Comparison of ENCODE assay signal across 15 cellular contexts in the genomic region with DNA sequence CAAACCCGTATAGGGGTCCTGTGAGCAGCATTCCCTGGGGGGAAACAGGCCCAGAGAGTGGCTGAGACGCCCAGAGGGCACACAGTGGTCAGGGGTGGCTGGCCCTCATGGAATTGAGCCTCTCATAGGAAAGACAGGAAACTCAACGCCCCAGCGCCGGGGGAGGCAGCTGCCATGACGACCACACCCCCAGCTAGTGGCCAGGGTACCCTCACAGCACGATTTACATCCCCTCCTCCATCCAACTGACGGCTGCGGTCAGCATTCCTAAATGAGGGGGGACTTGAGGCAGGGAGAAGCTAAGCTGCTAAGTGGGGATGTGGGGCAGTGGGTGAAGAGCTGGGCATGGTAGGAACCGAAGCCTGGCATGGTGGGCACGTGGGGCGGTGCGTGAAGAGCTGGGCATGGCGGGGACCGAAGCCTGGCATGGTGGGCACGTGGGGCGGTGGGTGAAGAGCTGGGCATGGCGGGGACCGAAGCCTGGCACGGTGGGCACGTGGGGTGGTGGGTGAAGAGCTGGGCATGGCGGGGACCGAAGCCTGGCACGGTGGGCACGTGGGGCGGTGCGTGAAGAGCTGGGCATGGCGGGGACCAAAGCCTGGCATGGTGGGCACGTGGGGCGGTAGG. TPM values are rescaled to one million over a fixed set of nuclear protein-coding genes. Genes with fewer than 3 reads are reported as not detected.
DNase-seq lines count a peak whose midpoint lies in the region; ATAC-seq, FAIRE-seq and TF ChIP-seq lines count a peak whose summit lies in the region.
"Had no signal": no experiment of that assay in that cellular context is flagged by ENCODE, and none has a peak within 500 bp of the region (broad histone marks: within the 10 kb centered on the region; RNA-seq: fewer than 3 reads in every experiment).

No MANE protein-coding gene starts in this region.

- peak overlapping the region; percentile 77 for H3K27ac ChIP-seq in HCT116 (ENCODE audit: low read depth, low read length)
- H3K27ac ChIP-seq in K562 (ENCODE audit: extremely low read depth, low read depth, low read length), result no peak overlapping the region
- H3K27ac ChIP-seq in suprapubic skin, result no peak overlapping the region

- TF ChIP-seq CTCF in HCT116 (IDR thresholded peaks at IDR 0.05 in 2 of 3, conservative IDR thresholded peaks at IDR 0.05 in 1 of 3; ENCODE audit: borderline replicate concordance in 1 of 3, insufficient read depth in 1 of 3, low read depth in 2 of 3, low read length in 2 of 3) (no peak), K562 (IDR thresholded peaks at IDR 0.05 in 2 of 3, conservative IDR thresholded peaks at IDR 0.05 in 1 of 3; ENCODE audit: insufficient read depth in 2 of 3, low read depth in 1 of 3, low read length in 3 of 3) (no peak), suprapubic skin (IDR thresholded peaks at IDR 0.05) (no peak)

- H3K9ac ChIP-seq in HCT116 (ENCODE audit: low read length), result peak overlapping the region; percentile 57; the same call in 1 of the 2 replicates
- no peak overlapping the region for H3K9ac ChIP-seq in K562 (ENCODE audit: insufficient read depth in 1 of 2, low read depth in 2 of 2, low read length in 2 of 2)

- no peak overlapping the region for H2AFZ ChIP-seq in HCT116 (ENCODE audit: low read depth, low read length, poor library complexity, severe bottlenecking)
- no peak overlapping the region for H2AFZ ChIP-seq in K562 (ENCODE audit: low read depth, low read length)

- H3K4me2 ChIP-seq in HCT116 (ENCODE audit: low read length), result peak overlapping the region; percentile 60
- no peak overlapping the region for H3K4me2 ChIP-seq in K562 (ENCODE audit: insufficient read depth, low read length)

- no peaks in the 10 kb centered on the region for H3K9me1 ChIP-seq in K562 (ENCODE audit: control insufficient read depth, insufficient read depth, low read length)

- H3K4me3 ChIP-seq in HCT116 (replicated peaks in 1 of 2; ENCODE audit: low read depth in 1 of 2, low read length in 2 of 2) (no peak overlapping the region), K562 (no peak overlapping the region), suprapubic skin (no peak overlapping the region)
- H3K4me3 ChIP-seq: HAP-1 had no signal

- H3K36me3 ChIP-seq in HCT116 (ENCODE audit: control insufficient read depth in 1 of 2, insufficient read depth in 2 of 2, low read length in 2 of 2) (peaks cover 5 to 9% of the 10 kb centered on the region in 2 experiments; a peak in 3 of 4 replicates), K562 (ENCODE audit: control insufficient read depth, insufficient read depth, low read length) (peaks cover 71% of the 10 kb centered on the region), suprapubic skin (peaks cover 86% of the 10 kb centered on the region)

- CTCF ChIA-PET in HCT116 (lab: Charles Lee) (no interaction called here), K562 (lab: Yijun Ruan, JAX; ENCODE audit: low intra/inter-chr PET ratio) (no interaction called here)

- H3K79me2 ChIP-seq in HCT116 (ENCODE audit: insufficient read depth, low read length), result no peaks in the 10 kb centered on the region
- H3K79me2 ChIP-seq in K562 (ENCODE audit: control insufficient read depth, insufficient read depth, low read length), result peaks cover 6% of the 10 kb centered on the region; the same call in 1 of the 3 replicates

- POLR2A ChIA-PET in HCT116 (lab: Charles Lee), result interaction anchor here (1.3 kb wide), 1 partner anchor 26 kb away, joined by 4 read pairs; no protein-coding TSS in a partner anchor
- POLR2A ChIA-PET in K562 (lab: Yijun Ruan, JAX), result interaction anchor here (0.5 to 1.5 kb wide), 3 partner anchors 8 to 13 kb away, joined by 3 to 11 read pairs (median 6); partner anchors contain the start of genes MED16 and RNU6-9

- ATAC-seq in HCT116 (no peak), K562 (no peak)

- intact Hi-C loops in HCT116 (cut with micrococcal nuclease) (loop anchor here (1.0 to 2.0 kb wide), 2 partner anchors 26 to 34 kb away; partner anchors contain the start of gene KISS1R), K562 (cut with micrococcal nuclease) (no loop called here)

- H3K27me3 ChIP-seq in HCT116 (ENCODE audit: insufficient read depth, low read length) (no peaks in the 10 kb centered on the region), K562 (ENCODE audit: control insufficient read depth in 2 of 2, insufficient read depth in 2 of 2, low read length in 2 of 2) (no peaks in the 10 kb centered on the region), suprapubic skin (no peaks in the 10 kb centered on the region)

- TF ChIP-seq POLR2A in HCT116 (IDR thresholded peaks at IDR 0.05; ENCODE audit: borderline replicate concordance, extremely low read depth, insufficient read depth, insufficient read length), result no peak
- TF ChIP-seq POLR2A in K562 (conservative IDR thresholded peaks at IDR 0.05), result no peak
- no peak for TF ChIP-seq POLR2A in suprapubic skin (IDR thresholded peaks at IDR 0.05)

- TF ChIP-seq EP300 in K562 (IDR thresholded peaks at IDR 0.05; ENCODE audit: low read length) (no peak), suprapubic skin (IDR thresholded peaks at IDR 0.05) (no peak)

- TF ChIP-seq RAD21 in HCT116 (IDR thresholded peaks at IDR 0.05; ENCODE audit: low read depth) (no peak), K562 (CRISPR knock-in tag; conservative IDR thresholded peaks at IDR 0.05 in 1 of 2, IDR thresholded peaks at IDR 0.05 in 1 of 2) (no peak)

- H3K9me2 ChIP-seq in HCT116 (ENCODE audit: insufficient read depth), result no peaks in the 10 kb centered on the region

- DNase-seq in HCT116 (ENCODE audit: low read depth, low spot score) (no peak), K562 (ENCODE audit: extremely low read depth in 1 of 4, low spot score in 3 of 4) (no peak), NCI-H446 (lab: John Stamatoyannopoulos, UW) (no peak), suprapubic skin (ENCODE audit: low spot score in 2 of 2) (no peak)
- DNase-seq: CD4-positive, alpha-beta memory T cell; COR-L47; DND-41; GOT3 had no signal

- H3K4me1 ChIP-seq in HCT116 (ENCODE audit: control insufficient read depth in 1 of 2, insufficient read depth in 2 of 2, low read length in 2 of 2) (peaks cover 20 to 22% of the 10 kb centered on the region in 2 experiments), K562 (replicated peaks in 1 of 2; ENCODE audit: control insufficient read depth in 2 of 2, insufficient read depth in 2 of 2, low read length in 2 of 2) (peaks cover 0 to 51% of the 10 kb centered on the region in 2 experiments; a peak in 2 of 5 replicates), suprapubic skin (no peaks in the 10 kb centered on the region)
- H3K4me1 ChIP-seq: HAP-1 had no signal

- RAD21 ChIA-PET in HCT116 (lab: Charles Lee; ENCODE audit: low non-redundant PET in 1 of 2, low total read pairs in 2 of 2, uncharacterized antibody in 2 of 2, unreplicated experiment in 2 of 2), result interaction anchor here in 1 of 2 experiments (0.8 kb wide), 1 partner anchor 10 kb away, joined by 3 read pairs; the partner anchor contains the start of gene RNU6-9

- FAIRE-seq in K562 (lab: Jason Lieb, UNC), result no peak
- FAIRE-seq: G401.6, GM12892, H54 had no signal

- in situ Hi-C loops in K562 (cut with MboI), result no loop called here

- no TSS peak for BruUV-seq in HCT116 (replicated peaks; lab: Mats Ljungman, UMichigan)
- no TSS peak for BruUV-seq in K562 (replicated peaks; lab: Mats Ljungman, UMichigan)

- 92% methylated on average over 9 of the region's 30 CpGs for WGBS in K562 (ENCODE audit: insufficient coverage, low coverage, missing lambda C conversion rate)
- WGBS in suprapubic skin, result 88% methylated on average over 29 of the region's 30 CpGs

- H3K9me3 ChIP-seq in HCT116 (ENCODE audit: control insufficient read depth in 1 of 2, insufficient read depth in 1 of 2, low read depth in 1 of 2, low read length in 2 of 2), result no peaks in the 10 kb centered on the region
- H3K9me3 ChIP-seq in K562 (replicated peaks; ENCODE audit: control insufficient read depth, insufficient read depth, low read depth, low read length), result no peaks in the 10 kb centered on the region
- no peaks in the 10 kb centered on the region for H3K9me3 ChIP-seq in suprapubic skin
- H3K9me3 ChIP-seq: HAP-1 had no signal

- no peaks in the 10 kb centered on the region for H4K20me1 ChIP-seq in HCT116 (ENCODE audit: insufficient read depth)
- no peaks in the 10 kb centered on the region; the same call in 1 of the 2 replicates for H4K20me1 ChIP-seq in K562 (replicated peaks; ENCODE audit: control insufficient read depth, insufficient read depth, low read length)

RNA-seq across cellular contexts. Expression of gene MED16, which starts 10.0 kb away (rescaled TPM):
- total RNA-seq in HCT116 (2021; ENCODE audit: unreplicated experiment) (73.6 TPM), K562 (2014; rRNA removed) (15.6 and 22.1 TPM in 2 replicates), K562 (2014; rRNA removed; fragmentation: Illumina TruSeq; extraction: Trizol) (1.2 and 1.8 TPM in 2 replicates), K562 (2015; rRNA removed; fragmentation: Illumina TruSeq; extraction: Trizol) (8.6 and 9.3 TPM in 2 replicates), K562 (2021) (59.6 and 59.9 TPM in 2 replicates), suprapubic skin (10 to 100 TPM; 45.1 to 63.9 (median 57.0) TPM)
- 52.1 and 55.5 TPM in 2 replicates for polyA plus RNA-seq in HCT116 (2012)
- 28.6 and 108 TPM in 2 replicates for total RNA-seq in K562 (2011; cell fraction: chromatin; rRNA removed; ENCODE audit: low replicate concordance)
- 71.0 and 80.0 TPM in 2 replicates for total RNA-seq in K562 (2011; cell fraction: nucleolus; rRNA removed)
- 33.8 and 41.3 TPM in 2 replicates for total RNA-seq in K562 (2011; cell fraction: nucleoplasm; rRNA removed)
- polyA plus RNA-seq in K562 (2011; rRNA removed) (10.3 and 26.2 TPM in 2 replicates), K562 (2014; fragmentation: Illumina TruSeq; extraction: Trizol) (7.1 and 20.0 TPM in 2 replicates), K562 (2014; fragmentation: Nextera tagmentation; extraction: Ambion mirVana) (1 to 10 TPM in 1 of 2 experiments, under 1 TPM in 1; 0.89 to 1.3 TPM), K562 (2014; rRNA removed) (21.2 and 30.2 TPM in 2 replicates)
- 36.6 and 87.3 TPM in 2 replicates for polyA plus RNA-seq in K562 (2011; cell fraction: cytosol; rRNA removed)
- 34.7 and 60.1 TPM in 2 replicates for polyA plus RNA-seq in K562 (2011; cell fraction: nucleus; rRNA removed)
- 34.1 and 52.5 TPM in 2 replicates for polyA plus RNA-seq in K562 (2012)
- polyA minus RNA-seq in K562 (2011; rRNA and poly(A)+ RNA removed), result 10.3 and 15.6 TPM in 2 replicates
- polyA minus RNA-seq in K562 (2011; cell fraction: cytosol; rRNA and poly(A)+ RNA removed), result 72.1 and 84.4 TPM in 2 replicates
- 33.7 and 37.4 TPM in 2 replicates for polyA minus RNA-seq in K562 (2011; cell fraction: nucleus; rRNA and poly(A)+ RNA removed)

RNA-seq across cellular contexts. Expression of gene RNU6-9, which starts 10.3 kb away (rescaled TPM):
- total RNA-seq in HCT116 (2021; ENCODE audit: unreplicated experiment) (not detected), K562 (2014; rRNA removed) (not detected in 2 replicates), K562 (2014; rRNA removed; fragmentation: Illumina TruSeq; extraction: Trizol) (not detected in 2 replicates), K562 (2015; rRNA removed; fragmentation: Illumina TruSeq; extraction: Trizol) (not detected in 2 replicates), K562 (2021) (not detected in 2 replicates), suprapubic skin (not detected)
- polyA plus RNA-seq in HCT116 (2012), result not detected in 2 replicates
- total RNA-seq in K562 (2011; cell fraction: chromatin; rRNA removed; ENCODE audit: low replicate concordance), result not detected in 2 replicates
- not detected in 2 replicates for total RNA-seq in K562 (2011; cell fraction: nucleolus; rRNA removed)
- total RNA-seq in K562 (2011; cell fraction: nucleoplasm; rRNA removed), result not detected in 2 replicates
- polyA plus RNA-seq in K562 (2011; rRNA removed) (not detected in 2 replicates), K562 (2014; fragmentation: Illumina TruSeq; extraction: Trizol) (not detected in 2 replicates), K562 (2014; fragmentation: Nextera tagmentation; extraction: Ambion mirVana) (not detected), K562 (2014; rRNA removed) (not detected in 2 replicates)
- not detected in 2 replicates for polyA plus RNA-seq in K562 (2011; cell fraction: cytosol; rRNA removed)
- not detected in 2 replicates for polyA plus RNA-seq in K562 (2011; cell fraction: nucleus; rRNA removed)
- polyA plus RNA-seq in K562 (2012), result not detected in 2 replicates
- under 0.01 TPM in 2 replicates for polyA minus RNA-seq in K562 (2011; rRNA and poly(A)+ RNA removed)
- polyA minus RNA-seq in K562 (2011; cell fraction: cytosol; rRNA and poly(A)+ RNA removed), result 667 TPM in 1 of 2 replicates, not detected in the other
- polyA minus RNA-seq in K562 (2011; cell fraction: nucleus; rRNA and poly(A)+ RNA removed), result under 0.01 TPM in 1 of 2 replicates, not detected in the other
- total RNA-seq: A172; A673; CD4-positive, alpha-beta memory T cell had no signal
- polyA plus RNA-seq: BJ; CD4-positive, alpha-beta memory T cell had no signal

RNA-seq across cellular contexts. Expression of gene CFD, which starts 23.5 kb away (rescaled TPM):
- total RNA-seq in HCT116 (2021; ENCODE audit: unreplicated experiment) (80.2 TPM), K562 (2014; rRNA removed) (59.4 and 80.2 TPM in 2 replicates), K562 (2014; rRNA removed; fragmentation: Illumina TruSeq; extraction: Trizol) (3.1 TPM in 2 replicates), K562 (2015; rRNA removed; fragmentation: Illumina TruSeq; extraction: Trizol) (7.6 and 9.6 TPM in 2 replicates), K562 (2021) (49.3 and 50.9 TPM in 2 replicates), suprapubic skin (100 to 1,000 TPM; 195 to 332 (median 294) TPM)
- polyA plus RNA-seq in HCT116 (2012), result 89.9 and 105 TPM in 2 replicates
- 11.2 and 25.3 TPM in 2 replicates for total RNA-seq in K562 (2011; cell fraction: chromatin; rRNA removed; ENCODE audit: low replicate concordance)
- 23.0 and 26.8 TPM in 2 replicates for total RNA-seq in K562 (2011; cell fraction: nucleolus; rRNA removed)
- 13.6 and 23.8 TPM in 2 replicates for total RNA-seq in K562 (2011; cell fraction: nucleoplasm; rRNA removed)
- polyA plus RNA-seq in K562 (2011; rRNA removed) (8.5 and 12.1 TPM in 2 replicates), K562 (2014; fragmentation: Illumina TruSeq; extraction: Trizol) (2.6 and 3.6 TPM in 2 replicates), K562 (2014; fragmentation: Nextera tagmentation; extraction: Ambion mirVana) (under 1 TPM; 0.52 to 0.63 TPM), K562 (2014; rRNA removed) (52.0 and 54.1 TPM in 2 replicates)
- polyA plus RNA-seq in K562 (2011; cell fraction: cytosol; rRNA removed), result 26.8 and 158 TPM in 2 replicates
- 8.1 and 19.5 TPM in 2 replicates for polyA plus RNA-seq in K562 (2011; cell fraction: nucleus; rRNA removed)
- 35.9 and 45.0 TPM in 2 replicates for polyA plus RNA-seq in K562 (2012)
- 1.4 and 2.4 TPM in 2 replicates for polyA minus RNA-seq in K562 (2011; rRNA and poly(A)+ RNA removed)
- polyA minus RNA-seq in K562 (2011; cell fraction: cytosol; rRNA and poly(A)+ RNA removed), result 20.8 and 31.8 TPM in 2 replicates
- polyA minus RNA-seq in K562 (2011; cell fraction: nucleus; rRNA and poly(A)+ RNA removed), result 6.1 and 7.4 TPM in 2 replicates

RNA-seq across cellular contexts. Expression of gene R3HDM4, which starts 30.0 kb away (rescaled TPM):
- 92.3 TPM for total RNA-seq in HCT116 (2021; ENCODE audit: unreplicated experiment)
- polyA plus RNA-seq in HCT116 (2012), result 88.5 and 90.3 TPM in 2 replicates
- 66.6 and 166 TPM in 2 replicates for total RNA-seq in K562 (2011; cell fraction: chromatin; rRNA removed; ENCODE audit: low replicate concordance)
- 109 and 113 TPM in 2 replicates for total RNA-seq in K562 (2011; cell fraction: nucleolus; rRNA removed)
- 92.6 and 119 TPM in 2 replicates for total RNA-seq in K562 (2011; cell fraction: nucleoplasm; rRNA removed)
- 63.2 and 75.6 TPM in 2 replicates for total RNA-seq in K562 (2014; rRNA removed)
- 21.4 and 26.2 TPM in 2 replicates for total RNA-seq in K562 (2014; rRNA removed; fragmentation: Illumina TruSeq; extraction: Trizol)
- 44.6 and 46.1 TPM in 2 replicates for total RNA-seq in K562 (2015; rRNA removed; fragmentation: Illumina TruSeq; extraction: Trizol)
- 133 and 138 TPM in 2 replicates for total RNA-seq in K562 (2021)
- 59.0 and 93.9 TPM in 2 replicates for polyA plus RNA-seq in K562 (2011; rRNA removed)
- 105 and 207 TPM in 2 replicates for polyA plus RNA-seq in K562 (2011; cell fraction: cytosol; rRNA removed)
- 149 and 223 TPM in 2 replicates for polyA plus RNA-seq in K562 (2011; cell fraction: nucleus; rRNA removed)
- polyA plus RNA-seq in K562 (2012), result 85.0 and 165 TPM in 2 replicates
- 87.6 and 109 TPM in 2 replicates for polyA plus RNA-seq in K562 (2014; fragmentation: Illumina TruSeq; extraction: Trizol)
- polyA plus RNA-seq in K562 (2014; fragmentation: Nextera tagmentation; extraction: Ambion mirVana), result 1 to 10 TPM; 3.2 to 5.6 TPM
- 140 and 154 TPM in 2 replicates for polyA plus RNA-seq in K562 (2014; rRNA removed)
- 11.6 and 16.6 TPM in 2 replicates for polyA minus RNA-seq in K562 (2011; rRNA and poly(A)+ RNA removed)
- polyA minus RNA-seq in K562 (2011; cell fraction: cytosol; rRNA and poly(A)+ RNA removed), result 30.8 and 60.9 TPM in 2 replicates
- polyA minus RNA-seq in K562 (2011; cell fraction: nucleus; rRNA and poly(A)+ RNA removed), result 22.8 and 25.2 TPM in 2 replicates
- total RNA-seq in suprapubic skin, result 10 to 100 TPM; 41.3 to 58.3 (median 51.2) TPM

RNA-seq across cellular contexts. Expression of gene ELANE, which starts 30.9 kb away (rescaled TPM):
- total RNA-seq in HCT116 (2021; ENCODE audit: unreplicated experiment) (not detected), K562 (2014; rRNA removed) (0.37 TPM in 1 of 2 replicates, not detected in the other), K562 (2014; rRNA removed; fragmentation: Illumina TruSeq; extraction: Trizol) (not detected in 2 replicates), K562 (2015; rRNA removed; fragmentation: Illumina TruSeq; extraction: Trizol) (not detected in 2 replicates), K562 (2021) (not detected in 2 replicates), suprapubic skin (under 1 TPM in 1 of 4 donors, not detected in 3; 0.79 TPM)
- not detected in 2 replicates for polyA plus RNA-seq in HCT116 (2012)
- not detected in 2 replicates for total RNA-seq in K562 (2011; cell fraction: chromatin; rRNA removed; ENCODE audit: low replicate concordance)
- not detected in 2 replicates for total RNA-seq in K562 (2011; cell fraction: nucleolus; rRNA removed)
- total RNA-seq in K562 (2011; cell fraction: nucleoplasm; rRNA removed), result not detected in 2 replicates
- polyA plus RNA-seq in K562 (2011; rRNA removed) (not detected in 2 replicates), K562 (2014; fragmentation: Illumina TruSeq; extraction: Trizol) (not detected in 2 replicates), K562 (2014; fragmentation: Nextera tagmentation; extraction: Ambion mirVana) (not detected), K562 (2014; rRNA removed) (not detected in 2 replicates)
- not detected in 2 replicates for polyA plus RNA-seq in K562 (2011; cell fraction: cytosol; rRNA removed)
- not detected in 2 replicates for polyA plus RNA-seq in K562 (2011; cell fraction: nucleus; rRNA removed)
- not detected in 2 replicates for polyA plus RNA-seq in K562 (2012)
- not detected in 2 replicates for polyA minus RNA-seq in K562 (2011; rRNA and poly(A)+ RNA removed)
- not detected in 2 replicates for polyA minus RNA-seq in K562 (2011; cell fraction: cytosol; rRNA and poly(A)+ RNA removed)
- polyA minus RNA-seq in K562 (2011; cell fraction: nucleus; rRNA and poly(A)+ RNA removed), result not detected in 2 replicates
- total RNA-seq: A172; A673; CD4-positive, alpha-beta memory T cell had no signal
- polyA plus RNA-seq: CD4-positive, alpha-beta memory T cell had no signal
